In the genomic region with DNA sequence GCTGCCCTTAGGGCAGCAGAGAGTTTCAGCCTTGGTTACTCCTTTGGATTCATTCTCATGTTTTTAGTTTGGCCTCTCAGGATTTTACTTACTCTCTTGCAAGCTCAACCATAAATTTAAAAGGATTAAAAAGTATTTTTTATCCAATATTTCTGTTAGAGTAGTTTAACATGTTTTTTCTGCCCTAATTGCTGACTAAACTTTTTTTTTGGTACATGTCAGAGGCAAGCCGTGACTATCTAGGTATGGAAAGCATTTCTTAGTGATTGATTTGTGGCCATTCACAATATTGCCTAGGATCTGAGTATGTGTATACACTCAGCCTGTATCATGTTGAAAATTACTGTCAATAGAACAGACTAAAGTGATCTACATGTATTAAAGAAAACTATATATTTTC, we compare ENCODE assay signal across 27 cellular contexts.
"Had no signal": no experiment of that assay in that cellular context is flagged by ENCODE, and none has a peak within 500 bp of the region (broad histone marks: within the 10 kb centered on the region; RNA-seq: fewer than 3 reads in every experiment).

No MANE protein-coding gene starts in this region.

- DNase-seq: activated B cell treated with CpG ODN at 0.5 μM for 24 hours; activated effector memory CD4-positive, alpha-beta T cell treated with anti-CD3 and anti-CD28 coated beads, Interleukin-2, amount 50 U/mL, for 16 hours; activated naive CD4-positive, alpha-beta T cell treated with anti-CD3 and anti-CD28 coated beads for 36 hours; activated naive CD8-positive, alpha-beta T cell treated with anti-CD3 and anti-CD28 coated beads for 36 hours; activated T-cell treated with anti-CD3 and anti-CD28 coated beads for 4 hours; adrenal gland; effector CD8-positive, alpha-beta T cell; erythroblast; gastrocnemius medialis; glutamatergic neuron; left lung; lower lobe of right lung; mesenchymal stem cell; natural killer cell; stimulated activated CD4-positive, alpha-beta T cell treated with anti-CD3 and anti-CD28 coated beads, Interleukin-12 subunit alpha, Interleukin-12 subunit beta, amount 100 ng/mL, for 4 hours; stimulated activated CD4-positive, alpha-beta T cell treated with anti-CD3 and anti-CD28 coated beads, Interleukin-4, amount 100 ng/mL, for 1 hour; stimulated activated naive CD8-positive, alpha-beta T cell treated with anti-CD3 and anti-CD28 coated beads, Interleukin-15, Interleukin-2, amounts not matched to agents 100 U/mL and 50 U/mL, for 24 hours; T-helper 1 cell; testis; transverse colon; uterus had no signal

- H3K27me3 ChIP-seq: adrenal gland, ascending aorta, gastrocnemius medialis, left lung, neural progenitor cell, testis, transverse colon, uterus had no signal

- H3K4me1 ChIP-seq: adrenal gland, ascending aorta, gastrocnemius medialis, left lung, lower lobe of right lung, neural progenitor cell, testis, uterus had no signal

- H3K4me3 ChIP-seq: adrenal gland, ascending aorta, gastrocnemius medialis, left lung, lower lobe of right lung, neural progenitor cell, skin epidermis, testis, transverse colon, uterus had no signal

- H3K9ac ChIP-seq: neural progenitor cell had no signal

- H2AFZ ChIP-seq: neural progenitor cell had no signal

- H3K36me3 ChIP-seq: adrenal gland, ascending aorta, gastrocnemius medialis, left lung, lower lobe of right lung, transverse colon, uterus had no signal

- H3K4me2 ChIP-seq: neural progenitor cell had no signal

- ATAC-seq: gastrocnemius medialis; lower lobe of right lung; natural killer cell; sciatic nerve; stimulated activated naive CD8-positive, alpha-beta T cell treated with anti-CD3 and anti-CD28 coated beads, Interleukin-15, Interleukin-2, amounts not matched to agents 100 U/mL and 50 U/mL, for 24 hours had no signal

- FAIRE-seq: colon, islet of Langerhans had no signal

- H3K9me3 ChIP-seq: adrenal gland, ascending aorta, left lung, lower lobe of right lung, testis, transverse colon, uterus had no signal

- H3K27ac ChIP-seq: adrenal gland, ascending aorta, gastrocnemius medialis, left lung, lower lobe of right lung, skin epidermis, testis, transverse colon, uterus had no signal
